2 cellular contexts compared by ENCODE assay signal in the genomic region with DNA sequence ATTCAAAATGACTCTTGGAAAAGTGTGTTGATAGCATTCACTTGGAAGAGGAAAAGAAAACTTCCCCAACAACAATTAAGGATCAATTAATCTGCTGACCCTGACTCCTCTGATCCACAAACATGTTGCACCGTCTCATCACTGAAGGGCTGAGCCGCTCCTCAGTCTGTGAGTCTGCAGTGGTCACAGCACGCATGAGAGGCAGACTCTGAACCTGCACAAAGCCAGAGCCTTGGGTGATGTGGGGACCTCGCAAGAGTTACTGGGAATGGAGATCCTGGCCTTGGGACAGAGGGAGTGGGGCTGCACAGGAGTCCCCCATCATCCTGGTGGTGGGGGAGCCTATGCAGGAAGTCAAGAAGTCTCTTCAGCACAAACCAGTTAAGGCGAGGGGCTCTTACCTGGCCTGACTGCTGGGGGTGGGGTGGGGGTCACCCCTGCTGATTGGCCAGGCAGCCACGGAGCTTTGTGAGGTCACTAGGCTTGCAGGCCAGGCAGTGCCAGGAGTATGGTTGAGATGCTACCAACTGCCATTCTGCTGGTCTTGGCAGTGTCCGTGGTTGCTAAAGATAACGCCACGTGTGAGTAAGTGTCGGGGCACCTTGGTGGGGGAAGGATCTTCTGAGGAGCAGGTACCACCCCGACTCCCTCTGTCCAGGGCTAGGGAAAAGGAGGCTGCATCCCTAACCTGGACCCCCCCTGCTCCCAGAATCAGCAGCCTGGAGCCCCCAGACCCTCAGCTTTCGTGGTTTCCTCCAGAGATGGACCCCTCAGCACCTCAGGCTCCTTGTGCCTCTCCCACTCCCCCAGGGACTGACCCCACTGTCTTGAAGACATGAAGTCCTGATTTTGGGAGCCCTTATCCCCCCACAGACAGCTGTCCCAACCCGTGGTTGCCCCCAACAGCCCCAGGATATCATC.
TF ChIP-seq lines count a peak whose summit lies in the region.

A gene (plus strand): TSS at position 477 of the 921 bp plus-strand sequence. CDS start 32 bp downstream, at position 509.

TF ChIP-seq in IMR-90, 13 proteins besides CTCF, POLR2A, EP300 and RAD21:
- TF ChIP-seq FOS (IDR thresholded peaks at IDR 0.05; ENCODE audit: low read depth, low read length) (no peak), RFX5 (IDR thresholded peaks at IDR 0.05; ENCODE audit: low read depth, low read length) (no peak), MAFK (IDR thresholded peaks at IDR 0.05; ENCODE audit: low read depth, low read length) (no peak)
- TF ChIP-seq, protein P1, sequence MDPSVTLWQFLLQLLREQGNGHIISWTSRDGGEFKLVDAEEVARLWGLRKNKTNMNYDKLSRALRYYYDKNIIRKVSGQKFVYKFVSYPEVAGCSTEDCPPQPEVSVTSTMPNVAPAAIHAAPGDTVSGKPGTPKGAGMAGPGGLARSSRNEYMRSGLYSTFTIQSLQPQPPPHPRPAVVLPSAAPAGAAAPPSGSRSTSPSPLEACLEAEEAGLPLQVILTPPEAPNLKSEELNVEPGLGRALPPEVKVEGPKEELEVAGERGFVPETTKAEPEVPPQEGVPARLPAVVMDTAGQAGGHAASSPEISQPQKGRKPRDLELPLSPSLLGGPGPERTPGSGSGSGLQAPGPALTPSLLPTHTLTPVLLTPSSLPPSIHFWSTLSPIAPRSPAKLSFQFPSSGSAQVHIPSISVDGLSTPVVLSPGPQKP (IDR thresholded peaks at IDR 0.05; ENCODE audit: borderline replicate concordance, low read depth, low read length), result no peak

TF ChIP-seq in endothelial cell of umbilical vein, 7 proteins besides CTCF, POLR2A, EP300 and RAD21:
- no peak for TF ChIP-seq GATA2 (IDR thresholded peaks at IDR 0.05; ENCODE audit: insufficient read depth, insufficient read length, low read depth, low read length)
- TF ChIP-seq POLR2AphosphoS5 (IDR thresholded peaks at IDR 0.05; ENCODE audit: insufficient read depth, low read depth, low read length), result peak; percentile 15
- TF ChIP-seq FOS (IDR thresholded peaks at IDR 0.05; ENCODE audit: borderline replicate concordance, insufficient read depth, low read length), result no peak
